ENCODE assay signal across 17 cellular contexts in genomic region chr2:37764108-37764507, GRCh38.
DNase-seq lines count a peak whose midpoint lies in the region; ATAC-seq and TF ChIP-seq lines count a peak whose summit lies in the region.
"Had no signal": no experiment of that assay in that cellular context is flagged by ENCODE, and none has a peak within 500 bp of the region (broad histone marks: within the 10 kb centered on the region; RNA-seq: fewer than 3 reads in every experiment).

No MANE protein-coding gene starts in this region.

- 85% methylated on average over 2 of the region's 2 CpGs for WGBS in smooth muscle cell (ENCODE audit: low lambda C conversion rate)

- no peaks in the 10 kb centered on the region for H3K27me3 ChIP-seq in SJSA1 (replicated peaks)
- H3K27me3 ChIP-seq in smooth muscle cell (ENCODE audit: low read depth) = no peaks in the 10 kb centered on the region

- peaks cover 93% of the 10 kb centered on the region for H3K4me1 Mint-ChIP-seq in CD14-positive monocyte
- H3K4me1 Mint-ChIP-seq: B cell had no signal

- no peak overlapping the region for H3K4me3 Mint-ChIP-seq in CD14-positive monocyte
- H3K4me3 Mint-ChIP-seq: B cell; CD4-positive, alpha-beta memory T cell had no signal

- H3K9me3 ChIP-seq in SJSA1 (replicated peaks) = no peaks in the 10 kb centered on the region
- H3K9me3 ChIP-seq in smooth muscle cell (replicated peaks; ENCODE audit: low read depth) = no peaks in the 10 kb centered on the region

- H3K36me3 ChIP-seq in SJSA1 (no peaks in the 10 kb centered on the region), smooth muscle cell (ENCODE audit: low read depth) (no peaks in the 10 kb centered on the region)

- no peak overlapping the region for H3K4me2 ChIP-seq in smooth muscle cell

- H3K4me1 ChIP-seq in SJSA1 (replicated peaks) (peaks cover 45% of the 10 kb centered on the region), smooth muscle cell (ENCODE audit: low read depth) (peaks cover 21% of the 10 kb centered on the region)

- no peak for ATAC-seq in GM18861 (IDR thresholded peaks at IDR 0.05; ENCODE audit: unreplicated experiment)
- no peak for ATAC-seq in left ventricle myocardium superior
- no peak for ATAC-seq in HG02763 (IDR thresholded peaks at IDR 0.05; ENCODE audit: unreplicated experiment)

- H2AFZ ChIP-seq in smooth muscle cell (ENCODE audit: low read depth) = no peak overlapping the region

- peaks cover 2 to 12% of the 10 kb centered on the region in 2 donors for H3K36me3 Mint-ChIP-seq in CD14-positive monocyte

- peak overlapping the region; percentile 72 for H3K27ac ChIP-seq in SJSA1
- peak overlapping the region; percentile 85 for H3K27ac ChIP-seq in smooth muscle cell (ENCODE audit: low read depth)
- H3K27ac ChIP-seq: HL-60 had no signal

- intact Hi-C loops in CD14-positive monocyte (cut with micrococcal nuclease) = loop anchor here in 1 of 2 donors (5.0 to 10.0 kb wide), 2 partner anchors 63 to 89 kb away; partner anchors contain the start of gene CDC42EP3
- intact Hi-C loops in left ventricle myocardium superior (cut with micrococcal nuclease) = no loop called here

- TF ChIP-seq CTCF in CD14-positive monocyte (IDR thresholded peaks at IDR 0.05) (no peak), smooth muscle cell (IDR thresholded peaks at IDR 0.05; ENCODE audit: borderline replicate concordance, insufficient read depth, poor library complexity, severe bottlenecking) (no peak)

- DNase-seq in CD14-positive monocyte (ENCODE audit: low spot score) (no peak), SJSA1 (ENCODE audit: low read depth in 1 of 2, low spot score in 2 of 2) (no peak), left kidney (ENCODE audit: low read depth, low spot score) (peak; percentile 63), smooth muscle cell (lab: John Stamatoyannopoulos, UW; ENCODE audit: unreplicated experiment) (no peak), left ventricle myocardium superior (no peak)
- DNase-seq: Calu3; CD4-positive, alpha-beta memory T cell; HCEC 1CT; NCI-H1092; NCI-H345; NCI-H526 treated with DMSO at 0.1 percent for 48 hours; NK-92 treated with Interleukin-12 subunit alpha and Interleukin-12 subunit beta, amount 100 ng/mL, for 24 hours; SIG-M5 had no signal

- peaks cover 0 to 2% (median 0%) of the 10 kb centered on the region in 3 donors for H3K27me3 Mint-ChIP-seq in CD14-positive monocyte (ENCODE audit: low read depth in 3 of 3)
- H3K27me3 Mint-ChIP-seq: B cell had no signal

- peaks cover 10% of the 10 kb centered on the region for H3F3A ChIP-seq in smooth muscle cell (ENCODE audit: low read depth)

- H3K4me3 ChIP-seq in SJSA1 = no peak overlapping the region
- H3K4me3 ChIP-seq in smooth muscle cell = no peak overlapping the region

- peak overlapping the region; percentile 85 to 97 (median 88) for H3K27ac Mint-ChIP-seq in CD14-positive monocyte
- H3K27ac Mint-ChIP-seq: B cell had no signal

- H4K20me1 ChIP-seq in smooth muscle cell (ENCODE audit: low read depth) = no peaks in the 10 kb centered on the region

- H3K9me3 Mint-ChIP-seq in CD14-positive monocyte = peaks cover 0 to 1% (median 0%) of the 10 kb centered on the region in 7 donors

- H3K79me2 ChIP-seq in smooth muscle cell (ENCODE audit: low read depth) = no peaks in the 10 kb centered on the region

- no peak overlapping the region for H3K9ac ChIP-seq in smooth muscle cell (ENCODE audit: low read depth)
